In the genomic region with DNA sequence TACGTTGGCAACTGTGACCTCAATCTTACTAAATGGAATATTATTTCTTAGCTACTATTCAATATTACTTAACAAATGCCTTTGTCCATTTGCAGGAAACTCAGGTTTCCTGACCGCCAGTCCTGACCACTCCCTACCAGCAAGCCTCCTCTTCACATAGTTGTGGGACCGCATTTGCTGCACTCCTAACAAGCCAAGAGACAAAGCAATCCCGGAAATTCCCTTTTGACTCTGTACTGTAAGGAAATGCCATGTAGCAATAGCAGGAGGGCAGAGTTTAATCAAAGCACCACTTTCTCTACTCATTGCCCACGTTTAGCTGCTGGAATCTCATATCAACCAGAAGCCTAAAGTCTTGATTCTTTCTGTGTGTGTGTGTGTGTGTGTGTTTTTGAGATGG, we compare ENCODE assay signal across 2 cellular contexts.
TF ChIP-seq lines count a peak whose summit lies in the region.

No MANE protein-coding gene starts in this region.

TF ChIP-seq in A549, 52 proteins besides CTCF, POLR2A, EP300 and RAD21:
- no peak for TF ChIP-seq NR3C1 (IDR thresholded peaks at IDR 0.05)
- TF ChIP-seq TP53 (CRISPR knock-in tag; IDR thresholded peaks at IDR 0.05): no peak
- 0 out of 4 replicates have a peak, but pooled peaks of 1 of the 2 experiments have one; percentile 37 for TF ChIP-seq CEBPB (IDR thresholded peaks at IDR 0.05)
- TF ChIP-seq, protein P1, sequence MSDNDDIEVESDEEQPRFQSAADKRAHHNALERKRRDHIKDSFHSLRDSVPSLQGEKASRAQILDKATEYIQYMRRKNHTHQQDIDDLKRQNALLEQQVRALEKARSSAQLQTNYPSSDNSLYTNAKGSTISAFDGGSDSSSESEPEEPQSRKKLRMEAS (IDR thresholded peaks at IDR 0.05): no peak
- TF ChIP-seq CBX2 (IDR thresholded peaks at IDR 0.05; ENCODE audit: borderline replicate concordance, low read depth): no peak
- TF ChIP-seq ZC3H11A (IDR thresholded peaks at IDR 0.05): no peak

TF ChIP-seq in HepG2, 621 proteins besides CTCF, POLR2A, EP300 and RAD21:
- TF ChIP-seq, protein P2, sequence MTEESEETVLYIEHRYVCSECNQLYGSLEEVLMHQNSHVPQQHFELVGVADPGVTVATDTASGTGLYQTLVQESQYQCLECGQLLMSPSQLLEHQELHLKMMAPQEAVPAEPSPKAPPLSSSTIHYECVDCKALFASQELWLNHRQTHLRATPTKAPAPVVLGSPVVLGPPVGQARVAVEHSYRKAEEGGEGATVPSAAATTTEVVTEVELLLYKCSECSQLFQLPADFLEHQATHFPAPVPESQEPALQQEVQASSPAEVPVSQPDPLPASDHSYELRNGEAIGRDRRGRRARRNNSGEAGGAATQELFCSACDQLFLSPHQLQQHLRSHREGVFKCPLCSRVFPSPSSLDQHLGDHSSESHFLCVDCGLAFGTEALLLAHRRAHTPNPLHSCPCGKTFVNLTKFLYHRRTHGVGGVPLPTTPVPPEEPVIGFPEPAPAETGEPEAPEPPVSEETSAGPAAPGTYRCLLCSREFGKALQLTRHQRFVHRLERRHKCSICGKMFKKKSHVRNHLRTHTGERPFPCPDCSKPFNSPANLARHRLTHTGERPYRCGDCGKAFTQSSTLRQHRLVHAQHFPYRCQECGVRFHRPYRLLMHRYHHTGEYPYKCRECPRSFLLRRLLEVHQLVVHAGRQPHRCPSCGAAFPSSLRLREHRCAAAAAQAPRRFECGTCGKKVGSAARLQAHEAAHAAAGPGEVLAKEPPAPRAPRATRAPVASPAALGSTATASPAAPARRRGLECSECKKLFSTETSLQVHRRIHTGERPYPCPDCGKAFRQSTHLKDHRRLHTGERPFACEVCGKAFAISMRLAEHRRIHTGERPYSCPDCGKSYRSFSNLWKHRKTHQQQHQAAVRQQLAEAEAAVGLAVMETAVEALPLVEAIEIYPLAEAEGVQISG (CRISPR knock-in tag; IDR thresholded peaks at IDR 0.05): no peak
- no peak for TF ChIP-seq TOPORS (CRISPR knock-in tag; IDR thresholded peaks at IDR 0.05)
- peak; percentile 9; the same call in 1 of the 2 replicates for TF ChIP-seq ETV5 (CRISPR knock-in tag; IDR thresholded peaks at IDR 0.05; ENCODE audit: borderline replicate concordance)
- no peak for TF ChIP-seq RORA (CRISPR knock-in tag; IDR thresholded peaks at IDR 0.05)
- TF ChIP-seq SAP130 (CRISPR knock-in tag; IDR thresholded peaks at IDR 0.05; ENCODE audit: low read depth): peak; percentile 22; the same call in 1 of the 2 replicates
- TF ChIP-seq ELF1 (CRISPR knock-in tag; IDR thresholded peaks at IDR 0.05): 0 out of 2 replicates have a peak, but pooled peaks have one; percentile 33
- TF ChIP-seq ELF3 (CRISPR knock-in tag; IDR thresholded peaks at IDR 0.05): peak; percentile 29; the same call in 1 of the 2 replicates
- TF ChIP-seq ZMYM2 (CRISPR knock-in tag; IDR thresholded peaks at IDR 0.05): no peak
- peak; percentile 71 for TF ChIP-seq CEBPB (IDR thresholded peaks at IDR 0.05; ENCODE audit: borderline replicate concordance, low read depth, low read length)
- TF ChIP-seq, protein P3, sequence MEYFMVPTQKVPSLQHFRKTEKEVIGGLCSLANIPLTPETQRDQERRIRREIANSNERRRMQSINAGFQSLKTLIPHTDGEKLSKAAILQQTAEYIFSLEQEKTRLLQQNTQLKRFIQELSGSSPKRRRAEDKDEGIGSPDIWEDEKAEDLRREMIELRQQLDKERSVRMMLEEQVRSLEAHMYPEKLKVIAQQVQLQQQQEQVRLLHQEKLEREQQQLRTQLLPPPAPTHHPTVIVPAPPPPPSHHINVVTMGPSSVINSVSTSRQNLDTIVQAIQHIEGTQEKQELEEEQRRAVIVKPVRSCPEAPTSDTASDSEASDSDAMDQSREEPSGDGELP (IDR thresholded peaks at IDR 0.05; ENCODE audit: borderline replicate concordance, low read depth): no peak
- TF ChIP-seq HNF4A (CRISPR knock-in tag; IDR thresholded peaks at IDR 0.05): 0 out of 2 replicates have a peak, but pooled peaks have one; percentile 5
- no peak for TF ChIP-seq ZBTB7A (CRISPR knock-in tag; IDR thresholded peaks at IDR 0.05)
- TF ChIP-seq ZNF530 (CRISPR knock-in tag; IDR thresholded peaks at IDR 0.05; ENCODE audit: low read depth): no peak
- TF ChIP-seq RELA (CRISPR knock-in tag; IDR thresholded peaks at IDR 0.05): peak; percentile 99
